In the genomic region with DNA sequence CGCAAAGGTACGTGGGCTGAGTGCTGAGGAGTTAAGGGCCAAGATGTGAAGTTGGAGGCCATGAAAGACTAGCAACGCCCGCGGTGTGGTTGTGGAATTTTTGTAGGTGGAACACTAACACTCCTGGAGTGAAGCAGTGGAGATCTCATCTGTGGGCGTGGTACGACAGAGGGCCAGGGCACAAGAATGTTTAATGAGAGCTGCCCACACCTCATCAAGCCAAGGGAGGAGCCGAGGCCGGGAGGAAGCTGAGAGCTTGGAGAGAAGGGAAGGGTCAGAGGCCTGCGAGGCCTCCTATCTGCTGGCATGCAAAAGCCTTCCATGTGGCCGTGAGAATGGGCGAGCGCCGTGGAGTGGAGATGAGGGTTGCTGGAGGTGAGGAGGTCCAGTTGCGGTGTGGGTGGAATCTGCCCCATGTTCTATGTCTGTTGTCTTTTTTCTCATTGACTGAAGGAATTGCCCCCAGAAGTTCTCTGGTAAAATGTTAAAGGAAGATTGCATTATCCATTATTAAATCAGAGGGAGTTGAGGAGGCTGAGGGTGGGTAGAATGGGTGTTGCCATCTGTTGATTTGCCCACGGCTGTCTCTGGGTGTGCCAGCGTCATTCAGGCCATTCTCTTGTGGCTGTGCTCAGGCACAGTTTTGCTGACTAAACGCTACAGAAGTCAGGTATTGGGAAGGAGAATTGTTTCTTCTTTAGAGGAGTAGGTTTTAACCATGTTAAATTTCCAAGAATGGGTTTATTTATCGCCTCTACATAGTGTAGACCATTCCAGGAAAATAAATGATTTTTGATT, we compare ENCODE assay signal across 15 cellular contexts.
"Had no signal": no experiment of that assay in that cellular context is flagged by ENCODE, and none has a peak within 500 bp of the region (broad histone marks: within the 10 kb centered on the region; RNA-seq: fewer than 3 reads in every experiment).

No MANE protein-coding gene starts in this region.

- ATAC-seq: gastroesophageal sphincter; heart right ventricle; left lobe of liver; stimulated activated memory B cell treated with anti-CD40 and anti-IgM and Interleukin-4, amounts not matched to agents 10 μg/mL and 1 μg/mL and 100 μg/mL, for 72 hours had no signal

- H3K27ac ChIP-seq: breast epithelium, heart right ventricle, thyroid gland had no signal

- H3K36me3 Mint-ChIP-seq: activated naive CD8-positive, alpha-beta T cell treated with anti-CD3 and anti-CD28 coated beads for 36 hours; stimulated activated memory B cell treated with anti-CD40 and anti-IgM and Interleukin-4, amounts not matched to agents 10 μg/mL and 1 μg/mL and 100 μg/mL, for 72 hours had no signal

- H3K27ac Mint-ChIP-seq: activated B cell treated with CpG ODN at 0.5 μM for 24 hours; activated naive CD8-positive, alpha-beta T cell treated with anti-CD3 and anti-CD28 coated beads for 36 hours; stimulated activated memory B cell treated with anti-CD40 and anti-IgM and Interleukin-4, amounts not matched to agents 10 μg/mL and 1 μg/mL and 100 μg/mL, for 72 hours had no signal

- H3K9me3 ChIP-seq: breast epithelium, gastroesophageal sphincter, heart right ventricle, thyroid gland had no signal

- H3K4me3 Mint-ChIP-seq: activated B cell treated with CpG ODN at 0.5 μM for 24 hours; activated naive CD8-positive, alpha-beta T cell treated with anti-CD3 and anti-CD28 coated beads for 36 hours; stimulated activated memory B cell treated with anti-CD40 and anti-IgM and Interleukin-4, amounts not matched to agents 10 μg/mL and 1 μg/mL and 100 μg/mL, for 72 hours had no signal

- H3K4me1 ChIP-seq: breast epithelium had no signal

- H3K9me3 Mint-ChIP-seq: activated B cell treated with CpG ODN at 0.5 μM for 24 hours; activated naive CD8-positive, alpha-beta T cell treated with anti-CD3 and anti-CD28 coated beads for 36 hours; stimulated activated memory B cell treated with anti-CD40 and anti-IgM and Interleukin-4, amounts not matched to agents 10 μg/mL and 1 μg/mL and 100 μg/mL, for 72 hours had no signal

- H3K27me3 Mint-ChIP-seq: activated B cell treated with CpG ODN at 0.5 μM for 24 hours; activated naive CD8-positive, alpha-beta T cell treated with anti-CD3 and anti-CD28 coated beads for 36 hours; stimulated activated memory B cell treated with anti-CD40 and anti-IgM and Interleukin-4, amounts not matched to agents 10 μg/mL and 1 μg/mL and 100 μg/mL, for 72 hours had no signal

- H3K4me3 ChIP-seq: breast epithelium, dorsolateral prefrontal cortex, gastroesophageal sphincter, heart right ventricle, thyroid gland had no signal

- FAIRE-seq: TTC549 had no signal

- DNase-seq: activated B cell treated with CpG ODN at 0.5 μM for 24 hours; activated CD4-positive, alpha-beta T cell treated with anti-CD3 and anti-CD28 coated beads for 48 hours; activated CD8-positive, alpha-beta memory T cell treated with anti-CD3 and anti-CD28 coated beads, Interleukin-2, amount 50 U/mL, for 48 hours; activated naive CD8-positive, alpha-beta T cell treated with anti-CD3 and anti-CD28 coated beads for 36 hours; dorsolateral prefrontal cortex; erythroblast; heart right ventricle; stimulated activated CD4-positive, alpha-beta T cell treated with anti-CD3 and anti-CD28 coated beads, Interleukin-1b, Interleukin-23, amount 100 ng/mL, for 48 hours; T-helper 2 cell; thyroid gland had no signal

- H3K36me3 ChIP-seq: breast epithelium, gastroesophageal sphincter, heart right ventricle, thyroid gland had no signal

- H3K27me3 ChIP-seq: breast epithelium, dorsolateral prefrontal cortex, gastroesophageal sphincter, heart right ventricle, thyroid gland had no signal
